ENCODE assay signal across 8 cellular contexts in genomic region chr3:105722943-105723556, GRCh38.
DNase-seq lines count a peak whose midpoint lies in the region; ATAC-seq, FAIRE-seq and TF ChIP-seq lines count a peak whose summit lies in the region.

No MANE protein-coding gene starts in this region.

- H3K27me3 Mint-ChIP-seq in activated CD4-positive, alpha-beta T cell treated with anti-CD3 and anti-CD28 coated beads, Interleukin-2, amount 10 ng/mL, durations not matched to agents 7 days and 5 days, result no peaks in the 10 kb centered on the region
- no peaks in the 10 kb centered on the region for H3K27me3 Mint-ChIP-seq in activated CD4-positive, alpha-beta T cell treated with anti-CD3 and anti-CD28 coated beads, Interleukin-2, amount 10 ng/mL, durations not matched to agents 24 days and 14 days
- H3K27me3 Mint-ChIP-seq in Calu3 (ENCODE audit: unreplicated experiment), result no peaks in the 10 kb centered on the region

- no peaks in the 10 kb centered on the region for H3K4me1 ChIP-seq in small intestine (ENCODE audit: control insufficient read depth in 2 of 2, insufficient read depth in 1 of 2, low read depth in 1 of 2, low read length in 1 of 2)

- ATAC-seq in HG02970 (IDR thresholded peaks at IDR 0.05; ENCODE audit: low FRiP score, unreplicated experiment), result peak; percentile 99

- no peak for DNase-seq in activated CD4-positive, alpha-beta T cell treated with anti-CD3 and anti-CD28 coated beads, Interleukin-2, amount 10 ng/mL, durations not matched to agents 7 days and 5 days
- no peak for DNase-seq in activated CD4-positive, alpha-beta T cell treated with anti-CD3 and anti-CD28 coated beads, Interleukin-2, amount 10 ng/mL, durations not matched to agents 24 days and 14 days
- peak; percentile 38 for DNase-seq in RPMI8226
- peak; percentile 8 for DNase-seq in small intestine
- no peak for DNase-seq in A172 (ENCODE audit: low spot score)
- DNase-seq in Calu3, result no peak
- no peak for DNase-seq in NCI-H1105 treated with DMSO at 0.1 percent for 48 hours (lab: John Stamatoyannopoulos, UW)

- no peaks in the 10 kb centered on the region for H3K9me3 ChIP-seq in small intestine (ENCODE audit: control insufficient read depth, low read depth)

- CTCF ChIA-PET in activated CD4-positive, alpha-beta T cell treated with anti-CD3 and anti-CD28 coated beads, Interleukin-2, amount 10 ng/mL, durations not matched to agents 7 days and 5 days (lab: Charles Lee), result interaction anchor here (1.1 kb wide), 1 partner anchor 17 kb away, joined by 3 read pairs; no protein-coding TSS in a partner anchor
- CTCF ChIA-PET in Calu3 (lab: Charles Lee), result no interaction called here

- BruUV-seq in Calu3 (replicated peaks; lab: Mats Ljungman, UMichigan), result no TSS peak

- H3K27ac Mint-ChIP-seq in activated CD4-positive, alpha-beta T cell treated with anti-CD3 and anti-CD28 coated beads, Interleukin-2, amount 10 ng/mL, durations not matched to agents 7 days and 5 days, result peak overlapping the region; percentile 50
- H3K27ac Mint-ChIP-seq in activated CD4-positive, alpha-beta T cell treated with anti-CD3 and anti-CD28 coated beads, Interleukin-2, amount 10 ng/mL, durations not matched to agents 24 days and 14 days, result no peak overlapping the region
- no peak overlapping the region for H3K27ac Mint-ChIP-seq in Calu3 (ENCODE audit: unreplicated experiment)

- no peak for TF ChIP-seq CTCF in Calu3 (IDR thresholded peaks at IDR 0.05; ENCODE audit: unreplicated experiment)

- peaks cover 3 to 6% of the 10 kb centered on the region in 2 donors for H3K36me3 ChIP-seq in small intestine (ENCODE audit: control insufficient read depth in 2 of 2, insufficient read depth in 2 of 2, low read length in 2 of 2)

- peaks cover 28% of the 10 kb centered on the region for H3K4me1 Mint-ChIP-seq in activated CD4-positive, alpha-beta T cell treated with anti-CD3 and anti-CD28 coated beads, Interleukin-2, amount 10 ng/mL, durations not matched to agents 7 days and 5 days
- peaks cover 22% of the 10 kb centered on the region for H3K4me1 Mint-ChIP-seq in activated CD4-positive, alpha-beta T cell treated with anti-CD3 and anti-CD28 coated beads, Interleukin-2, amount 10 ng/mL, durations not matched to agents 24 days and 14 days
- H3K4me1 Mint-ChIP-seq in Calu3 (ENCODE audit: low read depth, unreplicated experiment), result no peaks in the 10 kb centered on the region

- peak; percentile 19 for FAIRE-seq in small intestine (lab: Jason Lieb, UNC)

- peaks cover 72% of the 10 kb centered on the region for H3K36me3 Mint-ChIP-seq in activated CD4-positive, alpha-beta T cell treated with anti-CD3 and anti-CD28 coated beads, Interleukin-2, amount 10 ng/mL, durations not matched to agents 7 days and 5 days (ENCODE audit: low read depth)
- peaks cover 76% of the 10 kb centered on the region for H3K36me3 Mint-ChIP-seq in activated CD4-positive, alpha-beta T cell treated with anti-CD3 and anti-CD28 coated beads, Interleukin-2, amount 10 ng/mL, durations not matched to agents 24 days and 14 days (ENCODE audit: low read depth)
- H3K36me3 Mint-ChIP-seq in Calu3 (ENCODE audit: insufficient read depth, unreplicated experiment), result no peaks in the 10 kb centered on the region

- intact Hi-C loops in activated CD4-positive, alpha-beta T cell treated with anti-CD3 and anti-CD28 coated beads, Interleukin-2, amount 10 ng/mL, durations not matched to agents 24 days and 14 days (cut with micrococcal nuclease), result no loop called here
- intact Hi-C loops in Calu3 (cut with micrococcal nuclease; ENCODE audit: unreplicated experiment), result no loop called here

- WGBS in small intestine, 3 donors, result 57 to 68% (median 58%) methylated on average over 3 of the region's 3 CpGs

- H3K4me3 ChIP-seq in small intestine (ENCODE audit: low read depth in 1 of 2, low read length in 2 of 2), result no peak overlapping the region

- H3K27ac ChIP-seq in small intestine (ENCODE audit: low read depth in 1 of 2, low read length in 1 of 2), result no peak overlapping the region

- H3K4me3 Mint-ChIP-seq in activated CD4-positive, alpha-beta T cell treated with anti-CD3 and anti-CD28 coated beads, Interleukin-2, amount 10 ng/mL, durations not matched to agents 7 days and 5 days, result no peak overlapping the region
- H3K4me3 Mint-ChIP-seq in activated CD4-positive, alpha-beta T cell treated with anti-CD3 and anti-CD28 coated beads, Interleukin-2, amount 10 ng/mL, durations not matched to agents 24 days and 14 days, result no peak overlapping the region
- no peak overlapping the region for H3K4me3 Mint-ChIP-seq in Calu3 (ENCODE audit: low read depth, unreplicated experiment)

- peaks cover 19% of the 10 kb centered on the region for H3K9me3 Mint-ChIP-seq in activated CD4-positive, alpha-beta T cell treated with anti-CD3 and anti-CD28 coated beads, Interleukin-2, amount 10 ng/mL, durations not matched to agents 7 days and 5 days
- peaks cover 21% of the 10 kb centered on the region for H3K9me3 Mint-ChIP-seq in activated CD4-positive, alpha-beta T cell treated with anti-CD3 and anti-CD28 coated beads, Interleukin-2, amount 10 ng/mL, durations not matched to agents 24 days and 14 days
- peaks cover 4% of the 10 kb centered on the region for H3K9me3 Mint-ChIP-seq in Calu3 (ENCODE audit: low read depth, unreplicated experiment)

- POLR2A ChIA-PET in activated CD4-positive, alpha-beta T cell treated with anti-CD3 and anti-CD28 coated beads, Interleukin-2, amount 10 ng/mL, durations not matched to agents 7 days and 5 days (lab: Charles Lee), result interaction anchor here (0.6 kb wide), 1 partner anchor 10 kb away, joined by 3 read pairs; no protein-coding TSS in a partner anchor

- no peaks in the 10 kb centered on the region for H3K27me3 ChIP-seq in small intestine (ENCODE audit: control insufficient read depth in 2 of 2, insufficient read depth in 2 of 2, low read length in 2 of 2)

Comparison
In these comparisons a context has a peak if more than half of its experiments do, and no peak if none do; other contexts are left out.
1. DNase-seq: peak in RPMI8226 (single experiment) and small intestine (single experiment); none in activated CD4-positive, alpha-beta T cell treated with anti-CD3 and anti-CD28 coated beads, Interleukin-2, amount 10 ng/mL, durations not matched to agents 7 days and 5 days (single experiment), activated CD4-positive, alpha-beta T cell treated with anti-CD3 and anti-CD28 coated beads, Interleukin-2, amount 10 ng/mL, durations not matched to agents 24 days and 14 days (single experiment), A172 (single experiment), Calu3 (single experiment) and NCI-H1105 treated with DMSO at 0.1 percent for 48 hours (single experiment).